In genomic region chr9:81635526-81636279, GRCh38 we compare ENCODE assay signal across 20 cellular contexts. TPM values are rescaled to one million over a fixed set of nuclear protein-coding genes. Genes with fewer than 3 reads are reported as not detected.
DNase-seq lines count a peak whose midpoint lies in the region; ATAC-seq and TF ChIP-seq lines count a peak whose summit lies in the region.
"Had no signal": no experiment of that assay in that cellular context is flagged by ENCODE, and none has a peak within 500 bp of the region (broad histone marks: within the 10 kb centered on the region; RNA-seq: fewer than 3 reads in every experiment).

No MANE protein-coding gene starts in this region.

- H3K4me1 Mint-ChIP-seq in WTC11, result peaks cover 56% of the 10 kb centered on the region
- H3K4me1 Mint-ChIP-seq: CD4-positive, alpha-beta memory T cell had no signal

- H3K4me3 ChIP-seq in foreskin fibroblast (ENCODE audit: low read depth in 1 of 2, low read length in 2 of 2) (no peak overlapping the region), left lung (no peak overlapping the region)
- H3K4me3 ChIP-seq: pancreas, thyroid gland had no signal

- no peak overlapping the region for H3K27ac ChIP-seq in left lung
- H3K27ac ChIP-seq: brain microvascular endothelial cell, pancreas, thyroid gland had no signal

- peaks cover 40% of the 10 kb centered on the region for H3K36me3 Mint-ChIP-seq in WTC11
- H3K36me3 Mint-ChIP-seq: activated naive CD8-positive, alpha-beta T cell; CD4-positive, alpha-beta memory T cell had no signal

- H3K4me3 Mint-ChIP-seq in WTC11, result no peak overlapping the region
- H3K4me3 Mint-ChIP-seq: activated naive CD8-positive, alpha-beta T cell; activated T-helper 1 cell treated with anti-CD3 and anti-CD28 coated beads, Interleukin-12 subunit alpha, Interleukin-12 subunit beta, Interleukin-2, Interleukin-4 antibody, amounts not matched to agents 30 ng/mL and 10 ng/mL and 1 ng/mL, durations not matched to agents 14 hours and 24 hours and 36 hours; CD4-positive, alpha-beta memory T cell had no signal

- H3K4me1 ChIP-seq in left lung, result no peaks in the 10 kb centered on the region
- H3K4me1 ChIP-seq: pancreas had no signal

- peaks cover 0 to 13% of the 10 kb centered on the region in 2 donors for H3K36me3 ChIP-seq in left lung
- H3K36me3 ChIP-seq: brain microvascular endothelial cell, thyroid gland had no signal

- peak overlapping the region; percentile 43; the same call in 1 of the 2 replicates for H3K27ac Mint-ChIP-seq in WTC11
- H3K27ac Mint-ChIP-seq: activated naive CD8-positive, alpha-beta T cell; activated T-helper 1 cell treated with anti-CD3 and anti-CD28 coated beads, Interleukin-12 subunit alpha, Interleukin-12 subunit beta, Interleukin-2, Interleukin-4 antibody, amounts not matched to agents 30 ng/mL and 10 ng/mL and 1 ng/mL, durations not matched to agents 14 hours and 24 hours and 36 hours; CD4-positive, alpha-beta memory T cell had no signal

- H3K27me3 Mint-ChIP-seq in WTC11 (ENCODE audit: low read depth), result no peaks in the 10 kb centered on the region
- H3K27me3 Mint-ChIP-seq: activated naive CD8-positive, alpha-beta T cell; CD4-positive, alpha-beta memory T cell had no signal

- no peaks in the 10 kb centered on the region for H3K9me3 ChIP-seq in left lung
- H3K9me3 ChIP-seq: pancreas, thyroid gland had no signal

- no peak for TF ChIP-seq CTCF in WTC11 (IDR thresholded peaks at IDR 0.05)
- no peak for TF ChIP-seq CTCF in foreskin fibroblast (IDR thresholded peaks at IDR 0.05; ENCODE audit: low read depth, low read length)
- no peak for TF ChIP-seq CTCF in left lung (IDR thresholded peaks at IDR 0.05)

- POLR2A ChIA-PET in WTC11 (lab: Charles Lee), result no interaction called here

- no peaks in the 10 kb centered on the region for H3K27me3 ChIP-seq in left lung
- H3K27me3 ChIP-seq: brain microvascular endothelial cell, pancreas, thyroid gland had no signal

- intact Hi-C loops in left lung (cut with DNase I), result no loop called here

- CTCF ChIA-PET in WTC11 (lab: Charles Lee), result interaction anchor here (0.6 kb wide), 1 partner anchor 40 kb away, joined by 3 read pairs; no protein-coding TSS in a partner anchor

- no peaks in the 10 kb centered on the region for H3K9me3 Mint-ChIP-seq in WTC11
- H3K9me3 Mint-ChIP-seq: activated T-helper 1 cell treated with anti-CD3 and anti-CD28 coated beads, Interleukin-12 subunit alpha, Interleukin-12 subunit beta, Interleukin-2, Interleukin-4 antibody, amounts not matched to agents 30 ng/mL and 10 ng/mL and 1 ng/mL, durations not matched to agents 14 hours and 24 hours and 36 hours had no signal

- ATAC-seq in WTC11, result no peak
- ATAC-seq in GM21723 (IDR thresholded peaks at IDR 0.05; ENCODE audit: unreplicated experiment), result no peak
- ATAC-seq in left lung, result no peak
- no peak for ATAC-seq in GM21390 (IDR thresholded peaks at IDR 0.05; ENCODE audit: unreplicated experiment)
- ATAC-seq: pancreas, sciatic nerve had no signal

- DNase-seq in GM03348 (ENCODE audit: low spot score), result peak; percentile 72
- DNase-seq in WTC11 (ENCODE audit: low spot score), result no peak
- peak; percentile 39 to 73 for DNase-seq in foreskin fibroblast
- no peak for DNase-seq in left lung
- DNase-seq in NCI-H1092 (lab: John Stamatoyannopoulos, UW), result no peak
- DNase-seq: activated CD4-positive, CD25-positive, alpha-beta regulatory T cell treated with anti-CD3 and anti-CD28 coated beads, Interleukin-2, amount 50 U/mL, for 72 hours; CD4-positive, alpha-beta memory T cell; cortex of kidney; Kasumi-1; NCI-H510A treated with DMSO at 0.1 percent for 48 hours; pancreas; stimulated activated naive CD4-positive, alpha-beta T cell; thyroid gland had no signal

TF ChIP-seq in WTC11, 78 proteins besides CTCF, POLR2A, EP300 and RAD21 (continues in another document):
- TF ChIP-seq GRHL2 (CRISPR knock-in tag; IDR thresholded peaks at IDR 0.05; ENCODE audit: insufficient replicate concordance, severe bottlenecking) (no peak), ESRRA (CRISPR knock-in tag; IDR thresholded peaks at IDR 0.05; ENCODE audit: borderline replicate concordance) (no peak), STAT6 (CRISPR knock-in tag; conservative IDR thresholded peaks at IDR 0.05; ENCODE audit: low read depth) (no peak), GTF2I (CRISPR knock-in tag; conservative IDR thresholded peaks at IDR 0.05) (no peak), GABPB1 (CRISPR knock-in tag; IDR thresholded peaks at IDR 0.05) (no peak), FOXP4 (CRISPR knock-in tag; IDR thresholded peaks at IDR 0.05) (no peak), ZNF425 (CRISPR knock-in tag; conservative IDR thresholded peaks at IDR 0.05) (no peak), ZNF232 (CRISPR knock-in tag; IDR thresholded peaks at IDR 0.05) (no peak), SMAD4 (CRISPR knock-in tag; IDR thresholded peaks at IDR 0.05) (no peak), ZNF121 (CRISPR knock-in tag; IDR thresholded peaks at IDR 0.05) (no peak), NR1H2 (CRISPR knock-in tag; IDR thresholded peaks at IDR 0.05) (no peak), ZNF138 (CRISPR knock-in tag; conservative IDR thresholded peaks at IDR 0.05) (no peak), PREB (CRISPR knock-in tag; IDR thresholded peaks at IDR 0.05; ENCODE audit: borderline replicate concordance) (no peak), ZBTB21 (CRISPR knock-in tag; IDR thresholded peaks at IDR 0.05; ENCODE audit: borderline replicate concordance) (no peak)

RNA-seq across cellular contexts. Expression of gene TLE1, which starts 53.6 kb away (rescaled TPM):
- total RNA-seq in WTC11 (2021) (93.2 to 97.7 TPM (median 93.9 TPM) in 3 replicates), left lung (10 to 100 TPM; 15.1 to 29.2 TPM)
- total RNA-seq: activated CD8-positive, alpha-beta memory T cell treated with anti-CD3 and anti-CD28 coated beads for 36 hours; activated T-helper 1 cell treated with anti-CD3 and anti-CD28 coated beads, Interleukin-12 subunit alpha, Interleukin-12 subunit beta, Interleukin-2, Interleukin-4 antibody, amounts not matched to agents 30 ng/mL and 10 ng/mL and 1 ng/mL, durations not matched to agents 14 hours and 24 hours and 36 hours had no signal

Comparison
In these comparisons a context has a peak if more than half of its experiments do, and no peak if none do; other contexts are left out.
1. DNase-seq: peak in GM03348 (single experiment) and foreskin fibroblast (2 of 2); none in WTC11 (single experiment), left lung (0 of 2) and NCI-H1092 (single experiment).